Comparison of ENCODE assay signal across 19 cellular contexts in the genomic region with DNA sequence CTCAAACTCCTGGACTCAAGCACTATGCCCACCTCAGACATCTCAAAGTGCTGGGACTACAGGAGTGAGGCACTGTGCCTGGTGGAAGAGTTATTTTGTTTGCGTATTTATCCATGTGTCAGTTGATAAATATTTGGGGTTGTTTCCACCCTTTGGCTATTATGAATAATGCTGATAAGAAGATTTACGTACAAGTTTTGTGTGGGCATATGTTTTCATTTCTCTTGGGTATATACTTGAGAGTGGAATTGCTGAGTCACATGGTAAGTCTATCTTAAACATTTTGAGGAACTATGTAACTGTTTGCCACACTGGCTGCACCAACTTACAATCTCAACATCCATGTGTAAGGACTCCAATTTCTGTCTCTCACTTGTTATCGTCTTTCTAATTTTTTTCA.
DNase-seq lines count a peak whose midpoint lies in the region; ATAC-seq, FAIRE-seq and TF ChIP-seq lines count a peak whose summit lies in the region.
"Had no signal": no experiment of that assay in that cellular context is flagged by ENCODE, and none has a peak within 500 bp of the region (broad histone marks: within the 10 kb centered on the region; RNA-seq: fewer than 3 reads in every experiment).

No MANE protein-coding gene starts in this region.

- H3K9me3 Mint-ChIP-seq in activated T-cell treated with anti-CD3 and anti-CD28 coated beads, Interleukin-2, amount 50 U/mL, for 72 hours, result no peaks in the 10 kb centered on the region
- H3K9me3 Mint-ChIP-seq in stimulated activated naive B cell treated with anti-CD40 and anti-IgM and Interleukin-4, amounts not matched to agents 10 μg/mL and 1 μg/mL and 100 μg/mL, for 72 hours, result peaks cover 6% of the 10 kb centered on the region in 2 donors
- H3K9me3 Mint-ChIP-seq: activated naive CD4-positive, alpha-beta T cell treated with anti-CD3 and anti-CD28 coated beads, Interleukin-2, amount 50 U/mL, for 24 hours; CD4-positive, alpha-beta T cell; natural killer cell had no signal

- peaks cover 13% of the 10 kb centered on the region for H3K4me1 ChIP-seq in GM12878 (ENCODE audit: control insufficient read depth, insufficient read depth, low read length)
- H3K4me1 ChIP-seq: breast epithelium, prostate gland had no signal

- intact Hi-C loops in GM12878 (cut with micrococcal nuclease; ENCODE audit: unreplicated experiment), result loop anchor here (5.0 kb wide), 2 partner anchors 271 to 836 kb away; no protein-coding TSS in a partner anchor

- RAD21 ChIA-PET in GM12878 (lab: Charles Lee; ENCODE audit: unreplicated experiment), result interaction anchor here (0.6 to 6.3 kb wide), 8 partner anchors 28 to 931 kb away, joined by 3 to 56 read pairs (median 4); no protein-coding TSS in a partner anchor

- TF ChIP-seq EP300 in GM12878 (IDR thresholded peaks at IDR 0.05; ENCODE audit: borderline replicate concordance in 1 of 2, control insufficient read depth in 1 of 2, low read depth in 2 of 2, low read length in 2 of 2), result no peak

- H3K4me2 ChIP-seq in GM12878 (ENCODE audit: control insufficient read depth, insufficient read depth), result no peak overlapping the region

- TF ChIP-seq POLR2A in GM12878 (IDR thresholded peaks at IDR 0.05; ENCODE audit: low read depth, low read length), result no peak
- no peak for TF ChIP-seq POLR2A in GM12892 (IDR thresholded peaks at IDR 0.05; ENCODE audit: low read depth, low read length)

- H3K27ac ChIP-seq in GM12878 (ENCODE audit: control insufficient read depth, insufficient read depth), result peak overlapping the region; percentile 84
- H3K27ac ChIP-seq: breast epithelium, prostate gland had no signal

- BruUV-seq in GM12878 (replicated peaks; lab: Mats Ljungman, UMichigan), result no TSS peak

- in situ Hi-C loops in GM12878 (cut with MboI) (no loop called here), ACHN (cut with HindIII; ENCODE audit: low pct_ligation_motif_present, low pct_unique_long_range_greater_than_20kb, low sequenced_read_pairs) (no loop called here)

- no peak overlapping the region for H3K4me3 Mint-ChIP-seq in activated T-cell treated with anti-CD3 and anti-CD28 coated beads, Interleukin-2, amount 50 U/mL, for 72 hours
- H3K4me3 Mint-ChIP-seq in stimulated activated naive B cell treated with anti-CD40 and anti-IgM and Interleukin-4, amounts not matched to agents 10 μg/mL and 1 μg/mL and 100 μg/mL, for 72 hours, result peak overlapping the region in 1 of 2 donors; percentile 32
- H3K4me3 Mint-ChIP-seq: activated naive CD4-positive, alpha-beta T cell treated with anti-CD3 and anti-CD28 coated beads, Interleukin-2, amount 50 U/mL, for 24 hours; CD4-positive, alpha-beta T cell; natural killer cell had no signal

- no peaks in the 10 kb centered on the region for H4K20me1 ChIP-seq in GM12878 (ENCODE audit: control insufficient read depth, insufficient read depth)

- H3K9ac ChIP-seq in GM12878 (ENCODE audit: control insufficient read depth, insufficient read depth, low read length), result no peak overlapping the region

- H3K27me3 ChIP-seq in GM12878 (replicated peaks in 1 of 2; ENCODE audit: control insufficient read depth in 2 of 2, insufficient read depth in 2 of 2, low read length in 1 of 2), result no peaks in the 10 kb centered on the region
- H3K27me3 ChIP-seq: breast epithelium had no signal

- no peaks in the 10 kb centered on the region; a peak in 2 of 4 replicates for H3K36me3 ChIP-seq in GM12878 (ENCODE audit: control insufficient read depth in 2 of 2, insufficient read depth in 2 of 2, low read length in 1 of 2)
- H3K36me3 ChIP-seq: breast epithelium, prostate gland had no signal

- TF ChIP-seq CTCF in GM12878 (IDR thresholded peaks at IDR 0.05 in 2 of 3, conservative IDR thresholded peaks at IDR 0.05 in 1 of 3; ENCODE audit: control insufficient read depth in 2 of 3, extremely low read depth in 1 of 3, insufficient read depth in 1 of 3, low read depth in 3 of 3, low read length in 3 of 3), result no peak

- DNase-seq in activated T-cell treated with anti-CD3 and anti-CD28 coated beads, Interleukin-2, amount 50 U/mL, for 72 hours, result no peak
- no peak for DNase-seq in activated T-cell treated with anti-CD3 and anti-CD28 coated beads, Interleukin-2, amount 50 U/mL, for 1 hour
- DNase-seq in OCI-M1 (lab: John Stamatoyannopoulos, UW) (peak; percentile 73), GM12878 (ENCODE audit: low read depth, low spot score) (no peak), ACHN (no peak), dermis blood vessel endothelial cell (no peak), GM12892 (ENCODE audit: insufficient read length) (no peak)
- DNase-seq in stimulated activated naive B cell treated with anti-CD40 and anti-IgM and Interleukin-4, amounts not matched to agents 10 μg/mL and 1 μg/mL and 100 μg/mL, for 72 hours, result no peak
- DNase-seq: activated CD4-positive, alpha-beta T cell treated with anti-CD3 and anti-CD28 coated beads, Interleukin-2, amount 50 U/mL, for 1 hour; activated T-cell treated with anti-CD3 and anti-CD28 coated beads for 4 hours; CD4-positive, alpha-beta T cell; islet precursor cell; natural killer cell; T1000 had no signal

- H2AFZ ChIP-seq in GM12878 (ENCODE audit: control insufficient read depth, low read depth, low read length), result no peak overlapping the region

- peaks cover 16% of the 10 kb centered on the region for H3K9me3 ChIP-seq in GM12878 (replicated peaks; ENCODE audit: control insufficient read depth, insufficient read depth, low read length)
- H3K9me3 ChIP-seq: breast epithelium, prostate gland had no signal

- WGBS in GM12878 (ENCODE audit: insufficient coverage, insufficient replicate concordance, low lambda C conversion rate, missing lambda C conversion rate), result 57% methylated on average over 3 of the region's 3 CpGs

- CTCF ChIA-PET in GM12878 (lab: Yijun Ruan, JAX), result interaction anchor here (0.7 to 5.5 kb wide), 3 partner anchors 22 to 270 kb away, joined by 3 to 28 read pairs (median 4); no protein-coding TSS in a partner anchor

- TF ChIP-seq RAD21 in GM12878 (IDR thresholded peaks at IDR 0.05; ENCODE audit: insufficient read depth, low read depth, low read length), result no peak

- POLR2A ChIA-PET in GM12878 (lab: Charles Lee), result interaction anchor here (0.6 to 2.0 kb wide), 3 partner anchors 120 to 251 kb away, joined by 4 to 6 read pairs (median 4); no protein-coding TSS in a partner anchor

- SMC1A ChIA-PET in GM12878 (lab: Charles Lee; ENCODE audit: uncharacterized antibody, unreplicated experiment), result interaction anchor here (0.7 to 5.6 kb wide), 9 partner anchors 19 to 270 kb away, joined by 3 to 41 read pairs (median 5); no protein-coding TSS in a partner anchor

- H3K27ac Mint-ChIP-seq in activated T-cell treated with anti-CD3 and anti-CD28 coated beads, Interleukin-2, amount 50 U/mL, for 72 hours, result peak overlapping the region; percentile 18
- H3K27ac Mint-ChIP-seq in stimulated activated naive B cell treated with anti-CD40 and anti-IgM and Interleukin-4, amounts not matched to agents 10 μg/mL and 1 μg/mL and 100 μg/mL, for 72 hours, result peak overlapping the region; percentile 87
- H3K27ac Mint-ChIP-seq: activated naive CD4-positive, alpha-beta T cell treated with anti-CD3 and anti-CD28 coated beads, Interleukin-2, amount 50 U/mL, for 24 hours; CD4-positive, alpha-beta T cell; natural killer cell had no signal

- peaks cover 1 to 4% of the 10 kb centered on the region in 2 donors for H3K36me3 Mint-ChIP-seq in activated T-cell treated with anti-CD3 and anti-CD28 coated beads, Interleukin-2, amount 50 U/mL, for 72 hours (ENCODE audit: insufficient read depth in 2 of 2)
- peaks cover 22 to 24% of the 10 kb centered on the region in 2 donors for H3K36me3 Mint-ChIP-seq in stimulated activated naive B cell treated with anti-CD40 and anti-IgM and Interleukin-4, amounts not matched to agents 10 μg/mL and 1 μg/mL and 100 μg/mL, for 72 hours
- H3K36me3 Mint-ChIP-seq: natural killer cell had no signal

- H3K27me3 Mint-ChIP-seq in activated T-cell treated with anti-CD3 and anti-CD28 coated beads, Interleukin-2, amount 50 U/mL, for 72 hours (ENCODE audit: low read depth), result no peaks in the 10 kb centered on the region
- no peaks in the 10 kb centered on the region for H3K27me3 Mint-ChIP-seq in stimulated activated naive B cell treated with anti-CD40 and anti-IgM and Interleukin-4, amounts not matched to agents 10 μg/mL and 1 μg/mL and 100 μg/mL, for 72 hours
- H3K27me3 Mint-ChIP-seq: activated naive CD4-positive, alpha-beta T cell treated with anti-CD3 and anti-CD28 coated beads, Interleukin-2, amount 50 U/mL, for 24 hours; CD4-positive, alpha-beta T cell had no signal

- H3K4me3 ChIP-seq in GM12878, result no peak overlapping the region
- H3K4me3 ChIP-seq: breast epithelium, prostate gland had no signal

- no peaks in the 10 kb centered on the region; the same call in 1 of the 2 replicates for H3K79me2 ChIP-seq in GM12878 (ENCODE audit: control insufficient read depth, insufficient read depth, low read length)

- ATAC-seq in activated T-cell treated with anti-CD3 and anti-CD28 coated beads, Interleukin-2, amount 50 U/mL, for 72 hours (replicated peaks in 1 of 2), result no peak
- ATAC-seq in GM12878, result no peak
- peak; percentile 62 to 70 for ATAC-seq in stimulated activated naive B cell treated with anti-CD40 and anti-IgM and Interleukin-4, amounts not matched to agents 10 μg/mL and 1 μg/mL and 100 μg/mL, for 72 hours (replicated peaks)
- ATAC-seq: HCT116, natural killer cell had no signal

- H3K4me1 Mint-ChIP-seq in activated T-cell treated with anti-CD3 and anti-CD28 coated beads, Interleukin-2, amount 50 U/mL, for 72 hours (ENCODE audit: low read depth), result peaks cover 7% of the 10 kb centered on the region
- H3K4me1 Mint-ChIP-seq in stimulated activated naive B cell treated with anti-CD40 and anti-IgM and Interleukin-4, amounts not matched to agents 10 μg/mL and 1 μg/mL and 100 μg/mL, for 72 hours, result peaks cover 19 to 38% of the 10 kb centered on the region in 2 donors
- H3K4me1 Mint-ChIP-seq: activated naive CD4-positive, alpha-beta T cell treated with anti-CD3 and anti-CD28 coated beads, Interleukin-2, amount 50 U/mL, for 24 hours had no signal

- FAIRE-seq in GM12878 (lab: Jason Lieb, UNC) (no peak), GM12892 (lab: Jason Lieb, UNC) (no peak)
- FAIRE-seq: A204.1 had no signal

TF ChIP-seq in GM12878, 131 proteins besides CTCF, POLR2A, EP300 and RAD21 (continues in another document):
- peak; percentile 67; the same call in 1 of the 2 replicates for TF ChIP-seq CBX5 (IDR thresholded peaks at IDR 0.05; ENCODE audit: low read depth)
- TF ChIP-seq MYC (IDR thresholded peaks at IDR 0.05; ENCODE audit: insufficient read depth, insufficient read length, insufficient replicate concordance, low read length, severe bottlenecking), result no peak
- TF ChIP-seq CHD1 (IDR thresholded peaks at IDR 0.05; ENCODE audit: low read depth, low read length), result no peak
- TF ChIP-seq RCOR1 (conservative IDR thresholded peaks at IDR 0.05; ENCODE audit: low read depth, low read length), result no peak

Comparison
In these comparisons a context has a peak if more than half of its experiments do, and no peak if none do; other contexts are left out.
1. ATAC-seq: peak in stimulated activated naive B cell treated with anti-CD40 and anti-IgM and Interleukin-4, amounts not matched to agents 10 μg/mL and 1 μg/mL and 100 μg/mL, for 72 hours (2 of 2); none in activated T-cell treated with anti-CD3 and anti-CD28 coated beads, Interleukin-2, amount 50 U/mL, for 72 hours (0 of 2) and GM12878 (single experiment).